Comparison of ENCODE assay signal across 11 cellular contexts in genomic region chrX:109830704-109831206, GRCh38.
A peak's percentile ranks its signal among the peaks of the same experiment; 100 is the strongest.
DNase-seq lines count a peak whose midpoint lies in the region; ATAC-seq and TF ChIP-seq lines count a peak whose summit lies in the region.
"Had no signal": no experiment of that assay in that cellular context is flagged by ENCODE, and none has a peak within 500 bp of the region (broad histone marks: within the 10 kb centered on the region; RNA-seq: fewer than 3 reads in every experiment).

No MANE protein-coding gene starts in this region.

- TF ChIP-seq CTCF in chondrocyte (IDR thresholded peaks at IDR 0.05) = no peak

- H3K9me3 Mint-ChIP-seq in chondrocyte (ENCODE audit: low read depth) = no peaks in the 10 kb centered on the region

- peaks cover 15% of the 10 kb centered on the region for H3K4me1 Mint-ChIP-seq in chondrocyte (ENCODE audit: low read depth)

- DNase-seq in GM03348 (ENCODE audit: low spot score) (peak; percentile 24), HT-29 (ENCODE audit: low spot score) (peak; percentile 25), glomerular visceral epithelial cell (ENCODE audit: extremely low spot score) (peak; percentile 64), chondrocyte (ENCODE audit: low spot score) (no peak), T1000 (lab: John Stamatoyannopoulos, UW) (no peak), medulla oblongata (ENCODE audit: extremely low spot score) (no peak), OCI-M2 (lab: John Stamatoyannopoulos, UW; ENCODE audit: unreplicated experiment) (no peak)
- DNase-seq: activated effector memory CD4-positive, alpha-beta T cell treated with anti-CD3 and anti-CD28 coated beads, Interleukin-2, amount 50 U/mL, for 16 hours; mammary epithelial cell; NCI-H1930 had no signal

- ATAC-seq in GM21576 (IDR thresholded peaks at IDR 0.05; ENCODE audit: unreplicated experiment) = peak; percentile 67

- H3K4me3 Mint-ChIP-seq in chondrocyte (ENCODE audit: unreplicated experiment) = no peak overlapping the region

- no peaks in the 10 kb centered on the region for H3K27me3 Mint-ChIP-seq in chondrocyte (ENCODE audit: low read depth)

- H3K27ac Mint-ChIP-seq in chondrocyte (ENCODE audit: unreplicated experiment) = no peak overlapping the region

- H3K36me3 Mint-ChIP-seq in chondrocyte (ENCODE audit: low read depth) = no peaks in the 10 kb centered on the region

Comparison
In these comparisons a context has a peak if more than half of its experiments do, and no peak if none do; other contexts are left out.
1. DNase-seq: peak in GM03348 (single experiment), HT-29 (single experiment) and glomerular visceral epithelial cell (single experiment); none in chondrocyte (single experiment), T1000 (single experiment), medulla oblongata (single experiment) and OCI-M2 (single experiment).